In the genomic region with DNA sequence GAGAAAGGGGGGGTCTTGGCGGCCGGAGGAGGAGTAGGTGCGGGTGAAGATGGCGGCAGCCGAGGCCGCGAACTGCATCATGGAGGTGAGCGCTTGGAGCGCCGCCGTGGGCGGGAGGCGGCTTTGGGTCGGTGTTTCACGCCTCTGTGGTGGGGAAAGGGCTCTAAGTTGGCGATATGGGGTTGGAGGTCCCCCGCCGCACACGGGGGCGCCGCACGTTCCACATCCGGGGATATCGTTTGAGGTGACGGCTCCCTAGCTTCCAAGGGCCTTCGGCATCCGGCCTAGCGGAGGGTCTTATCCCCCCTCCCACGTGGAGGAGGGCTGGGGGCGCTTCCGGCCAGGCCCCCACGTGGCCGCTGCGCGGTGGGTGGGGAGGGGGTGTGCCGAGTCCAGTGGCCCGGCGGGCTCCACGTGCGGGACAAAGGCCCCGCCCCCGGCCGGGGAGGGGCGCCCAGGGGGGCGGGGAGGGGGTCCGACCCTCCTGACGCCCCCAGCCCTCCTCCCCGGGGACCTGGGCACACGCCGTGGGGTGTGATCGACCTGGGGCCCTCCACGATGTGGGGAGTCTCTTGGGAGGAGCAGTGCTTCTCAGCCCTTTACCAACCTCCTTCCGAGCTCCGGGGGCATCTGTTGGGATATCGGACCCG, we compare ENCODE assay signal across 1 cellular context.
TF ChIP-seq lines count a peak whose summit lies in the region.

A gene (plus strand): TSS at position 40 of the 650 bp plus-strand sequence. CDS start 10 bp downstream, at position 50.

TF ChIP-seq in HepG2, 621 proteins besides CTCF, POLR2A, EP300 and RAD21 (continued from another document and continues in another):
- TF ChIP-seq, protein P1, sequence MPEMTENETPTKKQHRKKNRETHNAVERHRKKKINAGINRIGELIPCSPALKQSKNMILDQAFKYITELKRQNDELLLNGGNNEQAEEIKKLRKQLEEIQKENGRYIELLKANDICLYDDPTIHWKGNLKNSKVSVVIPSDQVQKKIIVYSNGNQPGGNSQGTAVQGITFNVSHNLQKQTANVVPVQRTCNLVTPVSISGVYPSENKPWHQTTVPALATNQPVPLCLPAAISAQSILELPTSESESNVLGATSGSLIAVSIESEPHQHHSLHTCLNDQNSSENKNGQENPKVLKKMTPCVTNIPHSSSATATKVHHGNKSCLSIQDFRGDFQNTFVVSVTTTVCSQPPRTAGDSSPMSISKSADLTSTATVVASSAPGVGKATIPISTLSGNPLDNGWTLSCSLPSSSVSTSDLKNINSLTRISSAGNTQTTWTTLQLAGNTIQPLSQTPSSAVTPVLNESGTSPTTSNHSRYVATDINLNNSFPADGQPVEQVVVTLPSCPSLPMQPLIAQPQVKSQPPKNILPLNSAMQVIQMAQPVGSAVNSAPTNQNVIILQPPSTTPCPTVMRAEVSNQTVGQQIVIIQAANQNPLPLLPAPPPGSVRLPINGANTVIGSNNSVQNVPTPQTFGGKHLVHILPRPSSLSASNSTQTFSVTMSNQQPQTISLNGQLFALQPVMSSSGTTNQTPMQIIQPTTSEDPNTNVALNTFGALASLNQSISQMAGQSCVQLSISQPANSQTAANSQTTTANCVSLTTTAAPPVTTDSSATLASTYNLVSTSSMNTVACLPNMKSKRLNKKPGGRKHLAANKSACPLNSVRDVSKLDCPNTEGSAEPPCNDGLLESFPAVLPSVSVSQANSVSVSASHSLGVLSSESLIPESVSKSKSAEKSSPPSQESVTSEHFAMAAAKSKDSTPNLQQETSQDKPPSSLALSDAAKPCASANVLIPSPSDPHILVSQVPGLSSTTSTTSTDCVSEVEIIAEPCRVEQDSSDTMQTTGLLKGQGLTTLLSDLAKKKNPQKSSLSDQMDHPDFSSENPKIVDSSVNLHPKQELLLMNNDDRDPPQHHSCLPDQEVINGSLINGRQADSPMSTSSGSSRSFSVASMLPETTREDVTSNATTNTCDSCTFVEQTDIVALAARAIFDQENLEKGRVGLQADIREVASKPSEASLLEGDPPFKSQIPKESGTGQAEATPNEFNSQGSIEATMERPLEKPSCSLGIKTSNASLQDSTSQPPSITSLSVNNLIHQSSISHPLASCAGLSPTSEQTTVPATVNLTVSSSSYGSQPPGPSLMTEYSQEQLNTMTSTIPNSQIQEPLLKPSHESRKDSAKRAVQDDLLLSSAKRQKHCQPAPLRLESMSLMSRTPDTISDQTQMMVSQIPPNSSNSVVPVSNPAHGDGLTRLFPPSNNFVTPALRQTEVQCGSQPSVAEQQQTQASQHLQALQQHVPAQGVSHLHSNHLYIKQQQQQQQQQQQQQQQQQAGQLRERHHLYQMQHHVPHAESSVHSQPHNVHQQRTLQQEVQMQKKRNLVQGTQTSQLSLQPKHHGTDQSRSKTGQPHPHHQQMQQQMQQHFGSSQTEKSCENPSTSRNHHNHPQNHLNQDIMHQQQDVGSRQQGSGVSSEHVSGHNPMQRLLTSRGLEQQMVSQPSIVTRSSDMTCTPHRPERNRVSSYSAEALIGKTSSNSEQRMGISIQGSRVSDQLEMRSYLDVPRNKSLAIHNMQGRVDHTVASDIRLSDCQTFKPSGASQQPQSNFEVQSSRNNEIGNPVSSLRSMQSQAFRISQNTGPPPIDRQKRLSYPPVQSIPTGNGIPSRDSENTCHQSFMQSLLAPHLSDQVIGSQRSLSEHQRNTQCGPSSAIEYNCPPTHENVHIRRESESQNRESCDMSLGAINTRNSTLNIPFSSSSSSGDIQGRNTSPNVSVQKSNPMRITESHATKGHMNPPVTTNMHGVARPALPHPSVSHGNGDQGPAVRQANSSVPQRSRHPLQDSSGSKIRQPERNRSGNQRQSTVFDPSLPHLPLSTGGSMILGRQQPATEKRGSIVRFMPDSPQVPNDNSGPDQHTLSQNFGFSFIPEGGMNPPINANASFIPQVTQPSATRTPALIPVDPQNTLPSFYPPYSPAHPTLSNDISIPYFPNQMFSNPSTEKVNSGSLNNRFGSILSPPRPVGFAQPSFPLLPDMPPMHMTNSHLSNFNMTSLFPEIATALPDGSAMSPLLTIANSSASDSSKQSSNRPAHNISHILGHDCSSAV (CRISPR knock-in tag; IDR thresholded peaks at IDR 0.05; ENCODE audit: borderline replicate concordance) = no peak
- TF ChIP-seq DNMT3B (CRISPR knock-in tag; conservative IDR thresholded peaks at IDR 0.05) = 0 out of 2 replicates have a peak, but pooled peaks have one; percentile 46
- TF ChIP-seq ZNF367 (CRISPR knock-in tag; IDR thresholded peaks at IDR 0.05; ENCODE audit: borderline replicate concordance) = no peak
- TF ChIP-seq, protein P2, sequence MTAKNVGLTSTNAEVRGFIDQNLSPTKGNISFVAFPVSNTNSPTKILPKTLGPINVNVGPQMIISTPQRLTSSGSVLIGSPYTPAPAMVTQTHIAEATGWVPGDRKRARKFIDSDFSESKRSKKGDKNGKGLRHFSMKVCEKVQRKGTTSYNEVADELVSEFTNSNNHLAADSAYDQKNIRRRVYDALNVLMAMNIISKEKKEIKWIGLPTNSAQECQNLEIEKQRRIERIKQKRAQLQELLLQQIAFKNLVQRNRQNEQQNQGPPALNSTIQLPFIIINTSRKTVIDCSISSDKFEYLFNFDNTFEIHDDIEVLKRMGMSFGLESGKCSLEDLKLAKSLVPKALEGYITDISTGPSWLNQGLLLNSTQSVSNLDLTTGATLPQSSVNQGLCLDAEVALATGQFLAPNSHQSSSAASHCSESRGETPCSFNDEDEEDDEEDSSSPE (CRISPR knock-in tag; IDR thresholded peaks at IDR 0.05) = peak; percentile 45; the same call in 1 of the 2 replicates
- TF ChIP-seq, protein P3, sequence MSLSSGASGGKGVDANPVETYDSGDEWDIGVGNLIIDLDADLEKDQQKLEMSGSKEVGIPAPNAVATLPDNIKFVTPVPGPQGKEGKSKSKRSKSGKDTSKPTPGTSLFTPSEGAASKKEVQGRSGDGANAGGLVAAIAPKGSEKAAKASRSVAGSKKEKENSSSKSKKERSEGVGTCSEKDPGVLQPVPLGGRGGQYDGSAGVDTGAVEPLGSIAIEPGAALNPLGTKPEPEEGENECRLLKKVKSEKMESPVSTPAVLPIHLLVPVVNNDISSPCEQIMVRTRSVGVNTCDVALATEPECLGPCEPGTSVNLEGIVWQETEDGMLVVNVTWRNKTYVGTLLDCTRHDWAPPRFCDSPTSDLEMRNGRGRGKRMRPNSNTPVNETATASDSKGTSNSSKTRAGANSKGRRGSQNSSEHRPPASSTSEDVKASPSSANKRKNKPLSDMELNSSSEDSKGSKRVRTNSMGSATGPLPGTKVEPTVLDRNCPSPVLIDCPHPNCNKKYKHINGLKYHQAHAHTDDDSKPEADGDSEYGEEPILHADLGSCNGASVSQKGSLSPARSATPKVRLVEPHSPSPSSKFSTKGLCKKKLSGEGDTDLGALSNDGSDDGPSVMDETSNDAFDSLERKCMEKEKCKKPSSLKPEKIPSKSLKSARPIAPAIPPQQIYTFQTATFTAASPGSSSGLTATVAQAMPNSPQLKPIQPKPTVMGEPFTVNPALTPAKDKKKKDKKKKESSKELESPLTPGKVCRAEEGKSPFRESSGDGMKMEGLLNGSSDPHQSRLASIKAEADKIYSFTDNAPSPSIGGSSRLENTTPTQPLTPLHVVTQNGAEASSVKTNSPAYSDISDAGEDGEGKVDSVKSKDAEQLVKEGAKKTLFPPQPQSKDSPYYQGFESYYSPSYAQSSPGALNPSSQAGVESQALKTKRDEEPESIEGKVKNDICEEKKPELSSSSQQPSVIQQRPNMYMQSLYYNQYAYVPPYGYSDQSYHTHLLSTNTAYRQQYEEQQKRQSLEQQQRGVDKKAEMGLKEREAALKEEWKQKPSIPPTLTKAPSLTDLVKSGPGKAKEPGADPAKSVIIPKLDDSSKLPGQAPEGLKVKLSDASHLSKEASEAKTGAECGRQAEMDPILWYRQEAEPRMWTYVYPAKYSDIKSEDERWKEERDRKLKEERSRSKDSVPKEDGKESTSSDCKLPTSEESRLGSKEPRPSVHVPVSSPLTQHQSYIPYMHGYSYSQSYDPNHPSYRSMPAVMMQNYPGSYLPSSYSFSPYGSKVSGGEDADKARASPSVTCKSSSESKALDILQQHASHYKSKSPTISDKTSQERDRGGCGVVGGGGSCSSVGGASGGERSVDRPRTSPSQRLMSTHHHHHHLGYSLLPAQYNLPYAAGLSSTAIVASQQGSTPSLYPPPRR (CRISPR knock-in tag; IDR thresholded peaks at IDR 0.05; ENCODE audit: borderline replicate concordance) = peak; percentile 22; the same call in 1 of the 2 replicates
- TF ChIP-seq, protein P4, sequence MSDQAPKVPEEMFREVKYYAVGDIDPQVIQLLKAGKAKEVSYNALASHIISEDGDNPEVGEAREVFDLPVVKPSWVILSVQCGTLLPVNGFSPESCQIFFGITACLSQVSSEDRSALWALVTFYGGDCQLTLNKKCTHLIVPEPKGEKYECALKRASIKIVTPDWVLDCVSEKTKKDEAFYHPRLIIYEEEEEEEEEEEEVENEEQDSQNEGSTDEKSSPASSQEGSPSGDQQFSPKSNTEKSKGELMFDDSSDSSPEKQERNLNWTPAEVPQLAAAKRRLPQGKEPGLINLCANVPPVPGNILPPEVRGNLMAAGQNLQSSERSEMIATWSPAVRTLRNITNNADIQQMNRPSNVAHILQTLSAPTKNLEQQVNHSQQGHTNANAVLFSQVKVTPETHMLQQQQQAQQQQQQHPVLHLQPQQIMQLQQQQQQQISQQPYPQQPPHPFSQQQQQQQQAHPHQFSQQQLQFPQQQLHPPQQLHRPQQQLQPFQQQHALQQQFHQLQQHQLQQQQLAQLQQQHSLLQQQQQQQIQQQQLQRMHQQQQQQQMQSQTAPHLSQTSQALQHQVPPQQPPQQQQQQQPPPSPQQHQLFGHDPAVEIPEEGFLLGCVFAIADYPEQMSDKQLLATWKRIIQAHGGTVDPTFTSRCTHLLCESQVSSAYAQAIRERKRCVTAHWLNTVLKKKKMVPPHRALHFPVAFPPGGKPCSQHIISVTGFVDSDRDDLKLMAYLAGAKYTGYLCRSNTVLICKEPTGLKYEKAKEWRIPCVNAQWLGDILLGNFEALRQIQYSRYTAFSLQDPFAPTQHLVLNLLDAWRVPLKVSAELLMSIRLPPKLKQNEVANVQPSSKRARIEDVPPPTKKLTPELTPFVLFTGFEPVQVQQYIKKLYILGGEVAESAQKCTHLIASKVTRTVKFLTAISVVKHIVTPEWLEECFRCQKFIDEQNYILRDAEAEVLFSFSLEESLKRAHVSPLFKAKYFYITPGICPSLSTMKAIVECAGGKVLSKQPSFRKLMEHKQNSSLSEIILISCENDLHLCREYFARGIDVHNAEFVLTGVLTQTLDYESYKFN (CRISPR knock-in tag; conservative IDR thresholded peaks at IDR 0.05) = no peak; the same call in none of the 2 replicates
- TF ChIP-seq SCMH1 (CRISPR knock-in tag; IDR thresholded peaks at IDR 0.05; ENCODE audit: borderline replicate concordance) = no peak
- no peak for TF ChIP-seq NFE2L1 (CRISPR knock-in tag; IDR thresholded peaks at IDR 0.05; ENCODE audit: borderline replicate concordance)
- TF ChIP-seq CENPT (CRISPR knock-in tag; IDR thresholded peaks at IDR 0.05; ENCODE audit: low read depth) = no peak; the same call in 1 of the 2 replicates
- no peak for TF ChIP-seq NFE2L2 (IDR thresholded peaks at IDR 0.05; ENCODE audit: low read length)
- TF ChIP-seq MTA1 (CRISPR knock-in tag; IDR thresholded peaks at IDR 0.05; ENCODE audit: borderline replicate concordance) = peak; percentile 52; the same call in 1 of the 2 replicates
- TF ChIP-seq ZNF776 (CRISPR knock-in tag; IDR thresholded peaks at IDR 0.05) = peak; percentile 64
- no peak for TF ChIP-seq ZNF775 (CRISPR knock-in tag; IDR thresholded peaks at IDR 0.05; ENCODE audit: borderline replicate concordance)
- no peak for TF ChIP-seq ZNF75D (CRISPR knock-in tag; IDR thresholded peaks at IDR 0.05; ENCODE audit: borderline replicate concordance)
- peak; percentile 10 for TF ChIP-seq IKZF4 (CRISPR knock-in tag; IDR thresholded peaks at IDR 0.05; ENCODE audit: borderline replicate concordance, low read depth, not compliant biosample characterization)
- TF ChIP-seq HMG20A (CRISPR knock-in tag; IDR thresholded peaks at IDR 0.05; ENCODE audit: borderline replicate concordance) = no peak
- no peak for TF ChIP-seq ZNF326 (CRISPR knock-in tag; IDR thresholded peaks at IDR 0.05; ENCODE audit: borderline replicate concordance)
- no peak for TF ChIP-seq TRIM24 (CRISPR knock-in tag; IDR thresholded peaks at IDR 0.05)
- TF ChIP-seq, protein P5, sequence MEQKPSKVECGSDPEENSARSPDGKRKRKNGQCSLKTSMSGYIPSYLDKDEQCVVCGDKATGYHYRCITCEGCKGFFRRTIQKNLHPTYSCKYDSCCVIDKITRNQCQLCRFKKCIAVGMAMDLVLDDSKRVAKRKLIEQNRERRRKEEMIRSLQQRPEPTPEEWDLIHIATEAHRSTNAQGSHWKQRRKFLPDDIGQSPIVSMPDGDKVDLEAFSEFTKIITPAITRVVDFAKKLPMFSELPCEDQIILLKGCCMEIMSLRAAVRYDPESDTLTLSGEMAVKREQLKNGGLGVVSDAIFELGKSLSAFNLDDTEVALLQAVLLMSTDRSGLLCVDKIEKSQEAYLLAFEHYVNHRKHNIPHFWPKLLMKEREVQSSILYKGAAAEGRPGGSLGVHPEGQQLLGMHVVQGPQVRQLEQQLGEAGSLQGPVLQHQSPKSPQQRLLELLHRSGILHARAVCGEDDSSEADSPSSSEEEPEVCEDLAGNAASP (CRISPR knock-in tag; IDR thresholded peaks at IDR 0.05; ENCODE audit: borderline replicate concordance) = 0 out of 2 replicates have a peak, but pooled peaks have one; percentile 46
- no peak for TF ChIP-seq FOXC1 (CRISPR knock-in tag; IDR thresholded peaks at IDR 0.05; ENCODE audit: borderline replicate concordance)
- TF ChIP-seq, protein P6, sequence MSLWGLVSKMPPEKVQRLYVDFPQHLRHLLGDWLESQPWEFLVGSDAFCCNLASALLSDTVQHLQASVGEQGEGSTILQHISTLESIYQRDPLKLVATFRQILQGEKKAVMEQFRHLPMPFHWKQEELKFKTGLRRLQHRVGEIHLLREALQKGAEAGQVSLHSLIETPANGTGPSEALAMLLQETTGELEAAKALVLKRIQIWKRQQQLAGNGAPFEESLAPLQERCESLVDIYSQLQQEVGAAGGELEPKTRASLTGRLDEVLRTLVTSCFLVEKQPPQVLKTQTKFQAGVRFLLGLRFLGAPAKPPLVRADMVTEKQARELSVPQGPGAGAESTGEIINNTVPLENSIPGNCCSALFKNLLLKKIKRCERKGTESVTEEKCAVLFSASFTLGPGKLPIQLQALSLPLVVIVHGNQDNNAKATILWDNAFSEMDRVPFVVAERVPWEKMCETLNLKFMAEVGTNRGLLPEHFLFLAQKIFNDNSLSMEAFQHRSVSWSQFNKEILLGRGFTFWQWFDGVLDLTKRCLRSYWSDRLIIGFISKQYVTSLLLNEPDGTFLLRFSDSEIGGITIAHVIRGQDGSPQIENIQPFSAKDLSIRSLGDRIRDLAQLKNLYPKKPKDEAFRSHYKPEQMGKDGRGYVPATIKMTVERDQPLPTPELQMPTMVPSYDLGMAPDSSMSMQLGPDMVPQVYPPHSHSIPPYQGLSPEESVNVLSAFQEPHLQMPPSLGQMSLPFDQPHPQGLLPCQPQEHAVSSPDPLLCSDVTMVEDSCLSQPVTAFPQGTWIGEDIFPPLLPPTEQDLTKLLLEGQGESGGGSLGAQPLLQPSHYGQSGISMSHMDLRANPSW (CRISPR knock-in tag; IDR thresholded peaks at IDR 0.05; ENCODE audit: borderline replicate concordance) = no peak
